In the genomic region with DNA sequence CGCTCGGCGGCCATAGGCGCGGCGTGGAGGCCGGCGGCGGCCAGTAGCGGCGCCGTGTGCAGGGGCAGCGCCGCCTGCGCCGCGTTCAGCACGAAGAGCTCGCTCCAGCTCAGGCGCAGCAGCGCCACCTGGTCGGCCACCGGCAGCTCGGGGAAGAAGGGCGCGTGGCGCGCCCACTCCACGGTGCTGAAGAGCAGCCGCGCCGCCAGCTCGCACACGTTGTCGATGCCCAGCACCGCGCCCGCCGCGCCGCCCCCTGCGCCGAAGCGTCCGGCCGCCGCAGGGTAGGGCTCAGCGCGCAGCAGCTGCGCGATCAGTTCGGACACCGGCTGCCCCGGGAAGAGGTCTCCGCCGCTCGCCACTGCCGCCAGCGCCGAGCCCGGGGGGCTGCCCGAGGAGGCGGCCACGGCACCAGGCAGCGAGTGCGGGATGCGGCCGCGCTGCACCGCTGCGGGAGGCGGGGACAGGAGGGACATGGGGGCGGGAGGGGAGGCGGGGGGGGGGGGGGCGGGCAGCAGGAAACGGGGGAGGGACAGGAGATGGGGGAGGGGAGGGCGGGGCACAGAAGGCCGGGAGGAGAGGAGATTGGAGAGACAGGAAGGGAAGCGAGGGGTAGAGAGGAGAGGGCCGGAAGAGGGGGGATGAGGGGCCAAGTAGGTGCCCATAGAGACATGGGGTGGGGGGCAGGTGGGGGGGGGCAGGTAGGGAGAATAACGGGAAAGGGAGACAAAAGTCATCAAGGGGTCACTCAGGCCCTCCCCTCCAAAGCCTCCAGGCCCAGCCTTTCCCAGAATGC, we compare ENCODE assay signal across 8 cellular contexts. TPM values are rescaled to one million over a fixed set of nuclear protein-coding genes. Genes with fewer than 3 reads are reported as not detected.
DNase-seq lines count a peak whose midpoint lies in the region; ATAC-seq and TF ChIP-seq lines count a peak whose summit lies in the region.

No MANE protein-coding gene starts in this region.

- no peaks in the 10 kb centered on the region for H3K27me3 ChIP-seq in left lung

- ATAC-seq in left lung = peak; percentile 89

- H3K4me1 ChIP-seq in left lung = peaks cover 18 to 27% of the 10 kb centered on the region in 2 donors

- intact Hi-C loops in activated CD4-positive, alpha-beta T cell treated with anti-CD3 and anti-CD28 coated beads, Interleukin-2, amount 10 ng/mL, durations not matched to agents 24 days and 14 days (cut with micrococcal nuclease) = loop anchor here (1.0 to 10.0 kb wide), 3 partner anchors 10 to 161 kb away; a partner anchor contains a TSS
- intact Hi-C loops in left lung (cut with DNase I) = no loop called here

- TF ChIP-seq CTCF in coronary artery (IDR thresholded peaks at IDR 0.05) (peak; percentile 52), left lung (IDR thresholded peaks at IDR 0.05) (peak; percentile 27 to 46)

- H3K27ac ChIP-seq in coronary artery (peak overlapping the region; percentile 72 to 87), left lung (peak overlapping the region; percentile 69 to 72)

- no peaks in the 10 kb centered on the region for H3K9me3 ChIP-seq in left lung

- H3K4me3 ChIP-seq in coronary artery = peak overlapping the region; percentile 80
- peak overlapping the region; percentile 41 to 53 for H3K4me3 ChIP-seq in left lung

- peak; percentile 47 for DNase-seq in DMS79 treated with DMSO at 0.1 percent for 48 hours (lab: John Stamatoyannopoulos, UW)
- DNase-seq in HCEC 1CT = peak; percentile 68
- DNase-seq in NCI-H2171 (lab: John Stamatoyannopoulos, UW) = peak; percentile 62
- peak; percentile 93 for DNase-seq in activated CD4-positive, alpha-beta T cell treated with anti-CD3 and anti-CD28 coated beads, Interleukin-2, amount 10 ng/mL, durations not matched to agents 24 days and 14 days
- DNase-seq in coronary artery (ENCODE audit: low spot score) = peak; percentile 70
- peak; percentile 79 to 95 for DNase-seq in left lung
- DNase-seq in stimulated activated CD4-positive, alpha-beta T cell treated with anti-CD3 and anti-CD28 coated beads, Interleukin-4, amount 100 ng/mL, for 1 hour = peak; percentile 78
- DNase-seq in NK-92 (lab: John Stamatoyannopoulos, UW; ENCODE audit: unreplicated experiment) = no peak

- peaks cover 9% of the 10 kb centered on the region for H3K36me3 Mint-ChIP-seq in activated CD4-positive, alpha-beta T cell treated with anti-CD3 and anti-CD28 coated beads, Interleukin-2, amount 10 ng/mL, durations not matched to agents 24 days and 14 days (ENCODE audit: low read depth)

- peaks cover 5% of the 10 kb centered on the region for H3K4me1 Mint-ChIP-seq in activated CD4-positive, alpha-beta T cell treated with anti-CD3 and anti-CD28 coated beads, Interleukin-2, amount 10 ng/mL, durations not matched to agents 24 days and 14 days

- peak overlapping the region; percentile 86 for H3K27ac Mint-ChIP-seq in activated CD4-positive, alpha-beta T cell treated with anti-CD3 and anti-CD28 coated beads, Interleukin-2, amount 10 ng/mL, durations not matched to agents 24 days and 14 days

- peak overlapping the region; percentile 84 for H3K4me3 Mint-ChIP-seq in activated CD4-positive, alpha-beta T cell treated with anti-CD3 and anti-CD28 coated beads, Interleukin-2, amount 10 ng/mL, durations not matched to agents 24 days and 14 days

- H3K36me3 ChIP-seq in left lung = peaks cover 0 to 40% of the 10 kb centered on the region in 2 donors

- no peaks in the 10 kb centered on the region for H3K27me3 Mint-ChIP-seq in activated CD4-positive, alpha-beta T cell treated with anti-CD3 and anti-CD28 coated beads, Interleukin-2, amount 10 ng/mL, durations not matched to agents 24 days and 14 days

- H3K9me3 Mint-ChIP-seq in activated CD4-positive, alpha-beta T cell treated with anti-CD3 and anti-CD28 coated beads, Interleukin-2, amount 10 ng/mL, durations not matched to agents 24 days and 14 days = no peaks in the 10 kb centered on the region

RNA-seq across cellular contexts. Expression of a gene that starts 9.8 kb away (rescaled TPM):
- total RNA-seq in activated CD4-positive, alpha-beta T cell treated with anti-CD3 and anti-CD28 coated beads, Interleukin-2, amount 10 ng/mL, durations not matched to agents 24 days and 14 days = 17.8 and 23.0 TPM in 2 replicates
- 10 to 100 TPM; 35.4 to 38.0 TPM for total RNA-seq in left lung

RNA-seq across cellular contexts. Expression of a gene that starts 9.9 kb away (rescaled TPM):
- total RNA-seq in activated CD4-positive, alpha-beta T cell treated with anti-CD3 and anti-CD28 coated beads, Interleukin-2, amount 10 ng/mL, durations not matched to agents 24 days and 14 days = 15.0 and 16.5 TPM in 2 replicates
- 10 to 100 TPM; 48.7 to 56.5 TPM for total RNA-seq in left lung

RNA-seq across cellular contexts. Expression of a gene that starts 20.7 kb away (rescaled TPM):
- total RNA-seq in activated CD4-positive, alpha-beta T cell treated with anti-CD3 and anti-CD28 coated beads, Interleukin-2, amount 10 ng/mL, durations not matched to agents 24 days and 14 days = 29.8 and 31.3 TPM in 2 replicates
- 10 to 100 TPM; 23.1 to 25.6 TPM for total RNA-seq in left lung

RNA-seq across cellular contexts. Expression of a gene that starts 28.7 kb away (rescaled TPM):
- total RNA-seq in activated CD4-positive, alpha-beta T cell treated with anti-CD3 and anti-CD28 coated beads, Interleukin-2, amount 10 ng/mL, durations not matched to agents 24 days and 14 days = 0.30 and 0.38 TPM in 2 replicates
- 1 to 10 TPM; 4.8 to 9.2 TPM for total RNA-seq in left lung

RNA-seq across cellular contexts. Expression of a gene that starts 31.4 kb away (rescaled TPM):
- 127 TPM in 2 replicates for total RNA-seq in activated CD4-positive, alpha-beta T cell treated with anti-CD3 and anti-CD28 coated beads, Interleukin-2, amount 10 ng/mL, durations not matched to agents 24 days and 14 days
- 10 to 100 TPM; 73.1 to 75.5 TPM for total RNA-seq in left lung
